ENCODE assay signal across 8 cellular contexts in the genomic region with DNA sequence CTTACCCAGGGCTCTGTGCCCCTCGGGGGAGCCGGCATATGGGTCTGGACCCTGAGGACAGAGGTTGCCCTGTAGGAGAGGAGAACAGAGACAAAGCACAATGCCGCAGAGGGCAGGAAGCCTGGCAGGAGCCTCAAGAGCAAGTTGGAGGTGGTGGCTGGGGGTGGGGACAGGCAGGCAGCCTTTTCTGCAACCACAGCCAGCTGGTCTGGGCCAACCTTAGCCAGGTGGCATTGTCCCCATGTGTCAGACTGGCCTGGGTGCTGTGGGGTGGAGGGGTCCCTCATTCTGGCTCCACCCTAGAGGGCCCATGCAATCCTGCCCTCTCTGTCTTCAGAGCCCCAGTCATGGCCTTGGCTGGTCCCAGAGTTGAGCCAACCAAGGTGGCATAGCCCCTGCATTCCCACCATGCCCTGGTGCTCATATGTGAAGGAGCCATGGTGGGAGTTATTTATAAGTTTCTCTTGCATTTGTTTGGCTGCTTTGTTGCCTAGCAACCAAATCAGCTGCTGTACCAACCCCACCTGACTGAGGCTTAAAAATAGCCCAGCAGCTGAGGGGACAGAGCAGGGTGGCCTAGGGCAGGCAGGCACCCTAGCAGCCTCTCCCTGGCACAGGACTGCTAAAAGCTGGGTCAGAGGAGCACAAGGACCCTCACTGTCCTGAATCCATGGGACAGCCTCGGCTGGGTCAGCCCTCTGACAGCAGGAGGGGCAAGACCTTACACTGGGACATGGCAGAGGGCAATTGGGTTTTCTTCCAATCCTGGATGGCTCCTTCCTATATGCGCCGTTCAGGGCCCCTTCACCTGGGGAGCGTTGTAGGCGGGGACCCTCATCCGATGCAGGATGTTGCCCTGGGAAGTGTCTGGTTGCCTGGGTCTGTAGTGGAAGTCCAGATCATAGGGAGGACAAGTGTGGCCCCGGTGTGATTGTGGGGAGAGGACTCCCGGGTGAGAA. TPM values are rescaled to one million over a fixed set of nuclear protein-coding genes. Genes with fewer than 3 reads are reported as not detected.
A peak's percentile ranks its signal among the peaks of the same experiment; 100 is the strongest.
DNase-seq lines count a peak whose midpoint lies in the region; ATAC-seq and TF ChIP-seq lines count a peak whose summit lies in the region.

No MANE protein-coding gene starts in this region.

- no peaks in the 10 kb centered on the region for H3K9me3 ChIP-seq in mucosa of rectum (ENCODE audit: control insufficient read depth in 2 of 2, low read length in 2 of 2)

- no peaks in the 10 kb centered on the region for H3K27me3 ChIP-seq in mucosa of rectum (ENCODE audit: control insufficient read depth in 2 of 2, insufficient read depth in 2 of 2, low read length in 2 of 2)

- TF ChIP-seq CTCF in choroid plexus epithelial cell (conservative IDR thresholded peaks at IDR 0.05; ENCODE audit: low read depth, low read length), result no peak
- TF ChIP-seq CTCF in lower leg skin (IDR thresholded peaks at IDR 0.05), result no peak

- no peak overlapping the region for H3K9ac ChIP-seq in mucosa of rectum (ENCODE audit: low read depth in 1 of 2, low read length in 2 of 2)

- 81 to 86% methylated on average over 9 to 11 of the region's 11 CpGs for WGBS in lower leg skin, 2 donors

- peaks cover 3 to 11% of the 10 kb centered on the region in 2 donors for H3K4me1 ChIP-seq in mucosa of rectum (ENCODE audit: control insufficient read depth in 2 of 2, insufficient read depth in 2 of 2, low read length in 2 of 2)

- H3K36me3 Mint-ChIP-seq in activated T-cell treated with anti-CD3 and anti-CD28 coated beads, Interleukin-2, amount 50 U/mL, for 4 hours (ENCODE audit: insufficient read depth), result peaks cover 36% of the 10 kb centered on the region

- H3K4me3 Mint-ChIP-seq in activated T-cell treated with anti-CD3 and anti-CD28 coated beads, Interleukin-2, amount 50 U/mL, for 4 hours, result no peak overlapping the region

- no peaks in the 10 kb centered on the region for H3K9me3 Mint-ChIP-seq in activated T-cell treated with anti-CD3 and anti-CD28 coated beads, Interleukin-2, amount 50 U/mL, for 4 hours

- ATAC-seq in GM18505 (IDR thresholded peaks at IDR 0.05; ENCODE audit: unreplicated experiment), result no peak
- ATAC-seq in activated T-cell treated with anti-CD3 and anti-CD28 coated beads, Interleukin-2, amount 50 U/mL, for 4 hours, result no peak

- peaks cover 3% of the 10 kb centered on the region for H3K4me1 Mint-ChIP-seq in activated T-cell treated with anti-CD3 and anti-CD28 coated beads, Interleukin-2, amount 50 U/mL, for 4 hours (ENCODE audit: low read depth)

- DNase-seq in CD1c-positive myeloid dendritic cell (ENCODE audit: extremely low spot score) (peak; percentile 24), LHCN-M2 (ENCODE audit: low read depth) (peak; percentile 85), choroid plexus epithelial cell (ENCODE audit: low read depth) (peak; percentile 86), lower leg skin (ENCODE audit: low spot score in 2 of 2) (no peak)
- DNase-seq in stimulated activated CD4-positive, alpha-beta T cell treated with anti-CD3 and anti-CD28 coated beads, Interleukin-2, amount 100 ng/mL, for 48 hours, result no peak
- no peak for DNase-seq in activated T-cell treated with anti-CD3 and anti-CD28 coated beads, Interleukin-2, amount 50 U/mL, for 4 hours

- peaks cover 53 to 62% of the 10 kb centered on the region in 2 donors for H3K36me3 ChIP-seq in mucosa of rectum (ENCODE audit: control insufficient read depth in 2 of 2, insufficient read depth in 2 of 2, low read length in 2 of 2)

- no peaks in the 10 kb centered on the region for H3K27me3 Mint-ChIP-seq in activated T-cell treated with anti-CD3 and anti-CD28 coated beads, Interleukin-2, amount 50 U/mL, for 4 hours (ENCODE audit: low read depth)

- intact Hi-C loops in lower leg skin (cut with DNase I; ENCODE audit: low total_unique reads), result no loop called here

- TF ChIP-seq POLR2A in lower leg skin (IDR thresholded peaks at IDR 0.05), result no peak
- no peak for TF ChIP-seq POLR2A in GM18505 (IDR thresholded peaks at IDR 0.05; ENCODE audit: borderline replicate concordance, extremely low read depth, insufficient read depth, insufficient read length)

- peak overlapping the region; percentile 15 to 38 for H3K27ac ChIP-seq in mucosa of rectum (ENCODE audit: low read depth in 2 of 2, low read length in 2 of 2)

- H3K4me3 ChIP-seq in choroid plexus epithelial cell (ENCODE audit: low read depth, low read length) (no peak overlapping the region), mucosa of rectum (ENCODE audit: low read length in 2 of 2) (no peak overlapping the region), lower leg skin (ENCODE audit: low read depth, poor library complexity, severe bottlenecking) (no peak overlapping the region)

RNA-seq across cellular contexts. Expression of gene MAP7D1, which starts 19.5 kb away (rescaled TPM):
- 252 and 271 TPM in 2 replicates for total RNA-seq in LHCN-M2 (2014; rRNA removed)
- 146 TPM for polyA plus RNA-seq in LHCN-M2 (2012)
- total RNA-seq in lower leg skin, result 100 to 1,000 TPM; 115 to 171 (median 153) TPM
- total RNA-seq in activated T-cell treated with anti-CD3 and anti-CD28 coated beads, Interleukin-2, amount 50 U/mL, for 4 hours, result 100 to 1,000 TPM; 162 to 182 (median 164) TPM

RNA-seq across cellular contexts. Expression of gene TRAPPC3, which starts 26.1 kb away (rescaled TPM):
- 129 and 134 TPM in 2 replicates for total RNA-seq in LHCN-M2 (2014; rRNA removed)
- 125 TPM for polyA plus RNA-seq in LHCN-M2 (2012)
- 100 to 1,000 TPM in 2 of 4 donors, 10 to 100 TPM in 2; 78.3 to 113 (median 104) TPM for total RNA-seq in lower leg skin
- 10 to 100 TPM; 64.2 to 69.6 (median 65.9) TPM for total RNA-seq in activated T-cell treated with anti-CD3 and anti-CD28 coated beads, Interleukin-2, amount 50 U/mL, for 4 hours

RNA-seq across cellular contexts. Expression of gene THRAP3, which starts 48.8 kb away (rescaled TPM):
- 71.0 and 87.7 TPM in 2 replicates for total RNA-seq in LHCN-M2 (2014; rRNA removed)
- 41.5 TPM for polyA plus RNA-seq in LHCN-M2 (2012)
- total RNA-seq in lower leg skin, result 100 to 1,000 TPM in 1 of 4 donors, 10 to 100 TPM in 3; 64.1 to 102 (median 76.9) TPM
- 100 to 1,000 TPM; 134 to 145 (median 142) TPM for total RNA-seq in activated T-cell treated with anti-CD3 and anti-CD28 coated beads, Interleukin-2, amount 50 U/mL, for 4 hours

RNA-seq across cellular contexts. Expression of gene COL8A2, which starts 50.4 kb away (rescaled TPM):
- total RNA-seq in LHCN-M2 (2014; rRNA removed) (0.11 and 0.26 TPM in 2 replicates), lower leg skin (1 to 10 TPM; 4.8 to 9.8 (median 7.6) TPM)
- polyA plus RNA-seq in LHCN-M2 (2012), result 0.79 TPM
- under 1 TPM; 0.08 to 0.43 (median 0.18) TPM for total RNA-seq in activated T-cell treated with anti-CD3 and anti-CD28 coated beads, Interleukin-2, amount 50 U/mL, for 4 hours

Comparison
In these comparisons a context has a peak if more than half of its experiments do, and no peak if none do; other contexts are left out.
1. DNase-seq: peak in CD1c-positive myeloid dendritic cell (single experiment), LHCN-M2 (single experiment) and choroid plexus epithelial cell (single experiment); none in lower leg skin (0 of 2), stimulated activated CD4-positive, alpha-beta T cell treated with anti-CD3 and anti-CD28 coated beads, Interleukin-2, amount 100 ng/mL, for 48 hours (0 of 2) and activated T-cell treated with anti-CD3 and anti-CD28 coated beads, Interleukin-2, amount 50 U/mL, for 4 hours (single experiment).